Comparison of ENCODE assay signal across 10 cellular contexts in the genomic region with DNA sequence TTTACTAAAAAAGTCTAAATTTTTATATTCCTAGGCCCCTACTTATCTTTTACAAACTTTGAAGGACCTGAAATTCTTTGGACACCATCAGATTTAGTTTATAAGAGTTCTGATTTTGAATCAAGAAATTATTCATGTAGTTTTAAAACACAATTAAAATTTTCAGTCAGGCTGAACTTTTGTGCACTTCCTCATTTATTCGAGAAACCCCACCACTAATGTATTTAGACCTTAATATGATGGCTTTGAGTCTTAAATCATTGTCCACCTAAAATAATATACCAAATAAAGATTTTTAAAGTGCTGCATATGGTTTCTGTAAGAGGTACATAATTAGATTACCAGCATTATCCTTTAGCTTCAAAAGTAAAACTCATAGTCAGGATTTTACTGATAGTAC.
"Had no signal": no experiment of that assay in that cellular context is flagged by ENCODE, and none has a peak within 500 bp of the region (broad histone marks: within the 10 kb centered on the region; RNA-seq: fewer than 3 reads in every experiment).

No MANE protein-coding gene starts in this region.

- H3K4me1 Mint-ChIP-seq: IgD-negative memory B cell had no signal

- H3K9ac ChIP-seq: GM23248 had no signal

- H2AFZ ChIP-seq: GM23248 had no signal

- H3K27ac ChIP-seq: GM23248, HL-60 had no signal

- DNase-seq: GM23248, GOT3, H7, HFFc6, KBM-7 had no signal

- H3K4me1 ChIP-seq: HAP-1 had no signal

- H3K27ac Mint-ChIP-seq: HFFc6 had no signal

- H3K9me3 Mint-ChIP-seq: HFFc6, IgD-negative memory B cell had no signal

- H3K27me3 Mint-ChIP-seq: IgD-negative memory B cell had no signal

- H3K4me3 Mint-ChIP-seq: HFFc6, IgD-negative memory B cell had no signal

- H3K9me3 ChIP-seq: HAP-1 had no signal

- H3K4me3 ChIP-seq: GM23248, HAP-1 had no signal

- ATAC-seq: HCT116, HepG2 had no signal
